Comparison of ENCODE assay signal across 1 cellular context in genomic region chr2:99485411-99485810, GRCh38.
TF ChIP-seq lines count a peak whose summit lies in the region.

No MANE protein-coding gene starts in this region.

TF ChIP-seq in HEK293, 187 proteins besides CTCF, POLR2A, EP300 and RAD21 (continued from another document):
- TF ChIP-seq ZBTB8A (tag by site-specific recombination; IDR thresholded peaks at IDR 0.05) (no peak), ZSCAN5A (tag by site-specific recombination; IDR thresholded peaks at IDR 0.05) (no peak), EGR2 (tag by site-specific recombination; IDR thresholded peaks at IDR 0.05; ENCODE audit: low read depth) (0 out of 2 replicates have a peak, but pooled peaks have one; percentile 8), GLIS2 (tag by site-specific recombination; IDR thresholded peaks at IDR 0.05) (no peak), ZBTB17 (tag by site-specific recombination; IDR thresholded peaks at IDR 0.05) (no peak), ZNF354C (tag by site-specific recombination; IDR thresholded peaks at IDR 0.05; ENCODE audit: borderline replicate concordance, low read depth) (no peak), KLF10 (tag by site-specific recombination; IDR thresholded peaks at IDR 0.05) (no peak), IKZF3 (tag by site-specific recombination; IDR thresholded peaks at IDR 0.05) (no peak), FEZF1 (tag by site-specific recombination; IDR thresholded peaks at IDR 0.05) (0 out of 2 replicates have a peak, but pooled peaks have one; percentile 14), ZFHX2 (tag by site-specific recombination; conservative IDR thresholded peaks at IDR 0.05) (peak; percentile 22; the same call in 1 of the 2 replicates)
